ENCODE assay signal across 7 cellular contexts in the genomic region with DNA sequence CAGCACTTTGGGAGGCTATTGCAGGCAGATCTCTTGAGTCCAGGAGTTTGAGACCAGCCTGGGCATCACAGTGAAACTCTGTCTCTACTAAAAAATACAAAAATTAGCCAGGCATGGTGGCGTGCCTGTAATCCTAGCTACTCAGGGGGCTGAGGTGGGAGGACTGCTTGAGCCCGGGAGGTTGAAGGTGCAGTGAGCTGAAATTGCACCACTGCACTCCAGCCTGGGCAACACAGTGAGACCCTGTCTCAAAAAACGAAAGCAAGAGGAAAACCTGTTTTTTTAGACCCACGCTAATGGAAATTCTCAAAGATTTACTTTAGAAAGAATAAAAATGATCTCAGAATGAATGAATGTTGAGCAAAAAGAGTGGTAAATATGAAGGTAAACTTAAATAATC. TPM values are rescaled to one million over a fixed set of nuclear protein-coding genes. Genes with fewer than 3 reads are reported as not detected.
DNase-seq lines count a peak whose midpoint lies in the region; ATAC-seq, FAIRE-seq and TF ChIP-seq lines count a peak whose summit lies in the region.
"Not testable (repeated sequence)": the region's sequence is repeated elsewhere in the genome, so short reads cannot be mapped to it uniquely, and the experiment has no call there.

No MANE protein-coding gene starts in this region.

- H3K4me2 ChIP-seq in HepG2 (ENCODE audit: low read depth, low read length), result not testable (repeated sequence)

- H3K4me3 Mint-ChIP-seq in CD4-positive, CD25-positive, alpha-beta regulatory T cell, result peak overlapping the region in 1 of 4 donors; percentile 48
- H3K4me3 Mint-ChIP-seq in WTC11; activated naive CD8-positive, alpha-beta T cell; natural killer cell: not testable (repeated sequence)
- peak overlapping the region in 1 of 2 donors; percentile 32 for H3K4me3 Mint-ChIP-seq in activated T-cell treated with anti-CD3 and anti-CD28 coated beads, Interleukin-2, amount 50 U/mL, for 72 hours

- not testable (repeated sequence) for H3K27me3 ChIP-seq in CD4-positive, CD25-positive, alpha-beta regulatory T cell (ENCODE audit: control insufficient read depth, insufficient read depth, low read length); HepG2 (ENCODE audit: control insufficient read depth in 1 of 2, insufficient read depth in 2 of 2, low read length in 2 of 2)

- not testable (repeated sequence) for ATAC-seq in CD4-positive, CD25-positive, alpha-beta regulatory T cell (ENCODE audit: low read depth in 2 of 2); WTC11; activated T-cell treated with anti-CD3 and anti-CD28 coated beads, Interleukin-2, amount 50 U/mL, for 72 hours (replicated peaks in 1 of 2); HepG2; natural killer cell

- H3K9ac ChIP-seq in HepG2 (ENCODE audit: insufficient read depth, low read depth, low read length), result not testable (repeated sequence)

- not testable (repeated sequence) for DNase-seq in CD4-positive, CD25-positive, alpha-beta regulatory T cell; RWPE1 (ENCODE audit: low spot score); WTC11 (ENCODE audit: low spot score); activated T-cell treated with anti-CD3 and anti-CD28 coated beads, Interleukin-2, amount 50 U/mL, for 72 hours; HepG2 (ENCODE audit: low spot score); natural killer cell

- H3K27ac Mint-ChIP-seq in CD4-positive, CD25-positive, alpha-beta regulatory T cell, result peak overlapping the region; percentile 10 to 65 (median 63)
- H3K27ac Mint-ChIP-seq in WTC11, result not testable (repeated sequence)
- H3K27ac Mint-ChIP-seq in activated T-cell treated with anti-CD3 and anti-CD28 coated beads, Interleukin-2, amount 50 U/mL, for 72 hours, result peak overlapping the region; percentile 97
- H3K27ac Mint-ChIP-seq in activated naive CD8-positive, alpha-beta T cell, result peak overlapping the region; percentile 64
- peak overlapping the region; percentile 23 to 72 for H3K27ac Mint-ChIP-seq in natural killer cell

- peaks cover 71% of the 10 kb centered on the region for H4K20me1 ChIP-seq in HepG2 (ENCODE audit: insufficient read depth, low read length)

- POLR2A ChIA-PET in RWPE1 (lab: Yijun Ruan, JAX; ENCODE audit: low non-redundant PET); WTC11 (lab: Charles Lee); HepG2 (lab: Yijun Ruan, JAX): not testable (repeated sequence)

- not testable (repeated sequence) for TF ChIP-seq EP300 in HepG2 (IDR thresholded peaks at IDR 0.05; ENCODE audit: low read depth in 2 of 2, low read length in 2 of 2); HepG2 (CRISPR knock-in tag; IDR thresholded peaks at IDR 0.05; ENCODE audit: borderline replicate concordance)

- TF ChIP-seq POLR2A in HepG2 (IDR thresholded peaks at IDR 0.05; ENCODE audit: insufficient read depth in 1 of 2, low read depth in 2 of 2, low read length in 2 of 2), result not testable (repeated sequence)

- H3K27ac ChIP-seq in CD4-positive, CD25-positive, alpha-beta regulatory T cell (ENCODE audit: insufficient read depth, low read length, poor library complexity, severe bottlenecking); HepG2 (ENCODE audit: extremely low read length, insufficient read depth, low read length): not testable (repeated sequence)
- 0 out of 2 replicates have a peak overlapping the region, but pooled peaks have one; percentile 33 for H3K27ac ChIP-seq in RWPE1

- not testable (repeated sequence) for H3K9me3 Mint-ChIP-seq in CD4-positive, CD25-positive, alpha-beta regulatory T cell; activated T-cell treated with anti-CD3 and anti-CD28 coated beads, Interleukin-2, amount 50 U/mL, for 72 hours; activated naive CD8-positive, alpha-beta T cell (ENCODE audit: low read depth); natural killer cell
- H3K9me3 Mint-ChIP-seq in WTC11, result peaks cover 25% of the 10 kb centered on the region

- CTCF ChIA-PET in RWPE1 (lab: Yijun Ruan, JAX); WTC11 (lab: Charles Lee); HepG2 (lab: Yijun Ruan, JAX; ENCODE audit: low intra/inter-chr PET ratio, low total read pairs): not testable (repeated sequence)

- intact Hi-C loops in HepG2 (cut with micrococcal nuclease; ENCODE audit: unreplicated experiment); natural killer cell (cut with micrococcal nuclease): not testable (repeated sequence)

- not testable (repeated sequence) for TF ChIP-seq RAD21 in HepG2 (CRISPR knock-in tag; IDR thresholded peaks at IDR 0.05)

- peaks cover 31% of the 10 kb centered on the region for H3K36me3 Mint-ChIP-seq in CD4-positive, CD25-positive, alpha-beta regulatory T cell
- H3K36me3 Mint-ChIP-seq in WTC11 (peaks cover 41% of the 10 kb centered on the region), natural killer cell (peaks cover 13% of the 10 kb centered on the region)
- peaks cover 18 to 52% of the 10 kb centered on the region in 2 donors for H3K36me3 Mint-ChIP-seq in activated T-cell treated with anti-CD3 and anti-CD28 coated beads, Interleukin-2, amount 50 U/mL, for 72 hours (ENCODE audit: insufficient read depth in 2 of 2)
- H3K36me3 Mint-ChIP-seq in activated naive CD8-positive, alpha-beta T cell, result peaks cover 26% of the 10 kb centered on the region

- not testable (repeated sequence) for BruUV-seq in HepG2 (replicated peaks; lab: Mats Ljungman, UMichigan)

- H3K27me3 Mint-ChIP-seq in CD4-positive, CD25-positive, alpha-beta regulatory T cell; WTC11 (ENCODE audit: low read depth); activated T-cell treated with anti-CD3 and anti-CD28 coated beads, Interleukin-2, amount 50 U/mL, for 72 hours (ENCODE audit: low read depth); activated naive CD8-positive, alpha-beta T cell; natural killer cell (ENCODE audit: low read depth in 2 of 2): not testable (repeated sequence)

- not testable (repeated sequence) for H2AFZ ChIP-seq in HepG2 (ENCODE audit: low read length)

- not testable (repeated sequence) for TF ChIP-seq CTCF in RWPE1 (conservative IDR thresholded peaks at IDR 0.05; ENCODE audit: low read depth); WTC11 (IDR thresholded peaks at IDR 0.05); HepG2 (CRISPR knock-in tag; IDR thresholded peaks at IDR 0.05); natural killer cell (IDR thresholded peaks at IDR 0.05)

- H3K4me1 ChIP-seq in CD4-positive, CD25-positive, alpha-beta regulatory T cell (ENCODE audit: control insufficient read depth, insufficient read depth, low read length, poor library complexity, severe bottlenecking), result not testable (repeated sequence)
- H3K4me1 ChIP-seq in HepG2 (ENCODE audit: insufficient read depth, low read length), result peaks cover 31% of the 10 kb centered on the region

- FAIRE-seq in HepG2 (lab: Jason Lieb, UNC), result not testable (repeated sequence)

- H3K9me3 ChIP-seq in CD4-positive, CD25-positive, alpha-beta regulatory T cell (ENCODE audit: control insufficient read depth in 2 of 2, low read length in 2 of 2), result peaks cover 4 to 11% of the 10 kb centered on the region in 2 experiments
- H3K9me3 ChIP-seq in HepG2 (ENCODE audit: low read length), result peaks cover 21% of the 10 kb centered on the region

- peaks cover 40 to 78% (median 56%) of the 10 kb centered on the region in 4 donors for H3K4me1 Mint-ChIP-seq in CD4-positive, CD25-positive, alpha-beta regulatory T cell
- H3K4me1 Mint-ChIP-seq in WTC11, result peaks cover 19% of the 10 kb centered on the region
- H3K4me1 Mint-ChIP-seq in activated T-cell treated with anti-CD3 and anti-CD28 coated beads, Interleukin-2, amount 50 U/mL, for 72 hours (ENCODE audit: low read depth), result peaks cover 54% of the 10 kb centered on the region
- peaks cover 73% of the 10 kb centered on the region for H3K4me1 Mint-ChIP-seq in activated naive CD8-positive, alpha-beta T cell (ENCODE audit: low read depth)
- H3K4me1 Mint-ChIP-seq in natural killer cell, result peaks cover 68% of the 10 kb centered on the region in 2 donors

- WGBS in HepG2 (ENCODE audit: low lambda C conversion rate), result 96% methylated on average over 4 of the region's 4 CpGs

- H3K4me3 ChIP-seq in CD4-positive, CD25-positive, alpha-beta regulatory T cell (ENCODE audit: low read depth, low read length); HepG2 (replicated peaks in 1 of 3; ENCODE audit: insufficient read depth in 1 of 3, low read depth in 2 of 3, low read length in 3 of 3): not testable (repeated sequence)

- H3K79me2 ChIP-seq in HepG2 (ENCODE audit: insufficient read depth, low read length), result peaks cover 96% of the 10 kb centered on the region

- H3K36me3 ChIP-seq in CD4-positive, CD25-positive, alpha-beta regulatory T cell (ENCODE audit: control insufficient read depth, insufficient read depth, low read length), result peaks cover 26% of the 10 kb centered on the region
- H3K36me3 ChIP-seq in HepG2 (replicated peaks in 1 of 2; ENCODE audit: control insufficient read depth in 1 of 2, insufficient read depth in 2 of 2, low read length in 2 of 2), result peaks cover 5 to 51% of the 10 kb centered on the region in 2 experiments; a peak in 4 of 5 replicates

- in situ Hi-C loops in HepG2 (cut with HindIII; ENCODE audit: extremely low pct_ligation_motif_present, low pct_unique_long_range_greater_than_20kb), result not testable (repeated sequence)

RNA-seq across cellular contexts. Expression of a gene that starts 13.7 kb away (rescaled TPM):
- total RNA-seq in CD4-positive, CD25-positive, alpha-beta regulatory T cell, result 63.6 TPM
- 10 to 100 TPM; 68.6 to 84.8 (median 75.4) TPM for polyA plus RNA-seq in CD4-positive, CD25-positive, alpha-beta regulatory T cell
- total RNA-seq in WTC11 (2021), result 60.9 to 65.7 TPM (median 64.5 TPM) in 3 replicates
- 10 to 100 TPM; 82.7 to 85.8 TPM for total RNA-seq in activated T-cell treated with anti-CD3 and anti-CD28 coated beads, Interleukin-2, amount 50 U/mL, for 72 hours
- 89.0 and 139 TPM in 2 replicates for total RNA-seq in HepG2 (2016; rRNA removed; fragmentation: Illumina TruSeq; extraction: Trizol)
- 22.0 and 24.1 TPM in 2 replicates for total RNA-seq in HepG2 (2016; cell fraction: cytosol; rRNA removed; fragmentation: Illumina TruSeq; extraction: Trizol; ENCODE audit: low read depth)
- 87.3 and 135 TPM in 2 replicates for total RNA-seq in HepG2 (2016; cell fraction: insoluble cytoplasmic fraction; rRNA removed; fragmentation: Illumina TruSeq; extraction: Trizol)
- total RNA-seq in HepG2 (2016; cell fraction: membrane; rRNA removed; fragmentation: Illumina TruSeq; extraction: Trizol), result 38.7 and 46.1 TPM in 2 replicates
- 78.3 and 83.8 TPM in 2 replicates for total RNA-seq in HepG2 (2016; cell fraction: nucleus; rRNA removed; fragmentation: Illumina TruSeq; extraction: Trizol)
- 77.1 and 92.8 TPM in 2 replicates for polyA plus RNA-seq in HepG2 (2011; rRNA removed)
- polyA plus RNA-seq in HepG2 (2011; cell fraction: cytosol; rRNA removed), result 59.0 and 61.6 TPM in 2 replicates
- 51.2 and 56.7 TPM in 2 replicates for polyA plus RNA-seq in HepG2 (2011; cell fraction: nucleus; rRNA removed)
- 42.8 and 59.8 TPM in 2 replicates for polyA plus RNA-seq in HepG2 (2012)
- polyA plus RNA-seq in HepG2 (2016; cell fraction: cytosol; fragmentation: Illumina TruSeq; extraction: Trizol; ENCODE audit: low read depth), result 4.2 and 5.3 TPM in 2 replicates
- polyA plus RNA-seq in HepG2 (2016; cell fraction: insoluble cytoplasmic fraction; fragmentation: Illumina TruSeq; extraction: Trizol; ENCODE audit: low read depth), result 105 and 109 TPM in 2 replicates
- polyA plus RNA-seq in HepG2 (2016; cell fraction: membrane; fragmentation: Illumina TruSeq; extraction: Trizol; ENCODE audit: low read depth), result 14.8 and 18.1 TPM in 2 replicates
- 89.8 and 90.3 TPM in 2 replicates for polyA plus RNA-seq in HepG2 (2016; cell fraction: nucleus; fragmentation: Illumina TruSeq; extraction: Trizol; ENCODE audit: insufficient read depth, low read depth)
- polyA minus RNA-seq in HepG2 (2011; rRNA and poly(A)+ RNA removed; ENCODE audit: low replicate concordance), result 293 and 343 TPM in 2 replicates
- polyA minus RNA-seq in HepG2 (2011; cell fraction: cytosol; rRNA and poly(A)+ RNA removed), result 57.4 and 58.9 TPM in 2 replicates
- polyA minus RNA-seq in HepG2 (2011; cell fraction: nucleus; rRNA and poly(A)+ RNA removed), result 77.6 and 92.6 TPM in 2 replicates
- total RNA-seq in natural killer cell, result 10 to 100 TPM; 62.7 to 70.8 (median 62.7) TPM
